In genomic region chr12:57766464-57767311, GRCh38 we compare ENCODE assay signal across 8 cellular contexts. TPM values are rescaled to one million over a fixed set of nuclear protein-coding genes. Genes with fewer than 3 reads are reported as not detected.
DNase-seq lines count a peak whose midpoint lies in the region; ATAC-seq and TF ChIP-seq lines count a peak whose summit lies in the region.

TSS of gene CYP27B1 (minus strand) at chr12:57767078. CDS start at chr12:57767041, 37 bp downstream.

- peaks cover 52% of the 10 kb centered on the region for H3K4me1 Mint-ChIP-seq in stimulated activated memory B cell treated with anti-CD40 and anti-IgM and Interleukin-4, amounts not matched to agents 10 μg/mL and 1 μg/mL and 100 μg/mL, for 72 hours

- peaks cover 19% of the 10 kb centered on the region for H3K27me3 Mint-ChIP-seq in stimulated activated memory B cell treated with anti-CD40 and anti-IgM and Interleukin-4, amounts not matched to agents 10 μg/mL and 1 μg/mL and 100 μg/mL, for 72 hours

- peaks cover 27% of the 10 kb centered on the region for H3K36me3 Mint-ChIP-seq in stimulated activated memory B cell treated with anti-CD40 and anti-IgM and Interleukin-4, amounts not matched to agents 10 μg/mL and 1 μg/mL and 100 μg/mL, for 72 hours

- H3K4me3 Mint-ChIP-seq in stimulated activated memory B cell treated with anti-CD40 and anti-IgM and Interleukin-4, amounts not matched to agents 10 μg/mL and 1 μg/mL and 100 μg/mL, for 72 hours = peak within 1 kb of the TSS; percentile 85

- H3K9me3 Mint-ChIP-seq in stimulated activated memory B cell treated with anti-CD40 and anti-IgM and Interleukin-4, amounts not matched to agents 10 μg/mL and 1 μg/mL and 100 μg/mL, for 72 hours = no peaks in the 10 kb centered on the region

- H3K27ac Mint-ChIP-seq in stimulated activated memory B cell treated with anti-CD40 and anti-IgM and Interleukin-4, amounts not matched to agents 10 μg/mL and 1 μg/mL and 100 μg/mL, for 72 hours = no peak within 1 kb of the TSS

- no peak for TF ChIP-seq POLR2A in GM18505 (IDR thresholded peaks at IDR 0.05; ENCODE audit: borderline replicate concordance, extremely low read depth, insufficient read depth, insufficient read length)

- peaks cover 7% of the 10 kb centered on the region for H3K4me1 ChIP-seq in right cardiac atrium (ENCODE audit: control insufficient read depth, insufficient read depth, low read length)

- intact Hi-C loops in right cardiac atrium (cut with DNase I) = no loop called here

- H3K4me3 ChIP-seq in right cardiac atrium (ENCODE audit: low read length) = peak within 1 kb of the TSS; percentile 22

- no peaks in the 10 kb centered on the region for H3K27me3 ChIP-seq in right cardiac atrium (ENCODE audit: control insufficient read depth, insufficient read depth)

- H3K27ac ChIP-seq in right cardiac atrium (ENCODE audit: low read length) = no peak within 1 kb of the TSS

- peak; percentile 8 to 18 for ATAC-seq in right cardiac atrium
- no peak for ATAC-seq in stimulated activated memory B cell treated with anti-CD40 and anti-IgM and Interleukin-4, amounts not matched to agents 10 μg/mL and 1 μg/mL and 100 μg/mL, for 72 hours
- ATAC-seq in GM18505 (IDR thresholded peaks at IDR 0.05; ENCODE audit: unreplicated experiment) = no peak

- 4% methylated on average over 38 of the region's 38 CpGs for WGBS in right cardiac atrium

- DNase-seq in stimulated activated CD4-positive, alpha-beta T cell treated with anti-CD3 and anti-CD28 coated beads, Interleukin-4, amount 100 ng/mL, for 1 hour = peak; percentile 22
- no peak for DNase-seq in stimulated activated CD4-positive, alpha-beta T cell treated with anti-CD3 and anti-CD28 coated beads, Interleukin-4, amount 100 ng/mL, for 4 hours
- DNase-seq in activated CD8-positive, alpha-beta memory T cell treated with anti-CD3 and anti-CD28 coated beads, Interleukin-2, amount 50 U/mL, for 48 hours = peak; percentile 73
- peak; percentile 55 to 80 (median 71) for DNase-seq in right cardiac atrium
- DNase-seq in A172 (ENCODE audit: low spot score) = no peak
- no peak for DNase-seq in NCI-H2081 treated with DMSO at 0.1 percent for 48 hours (lab: John Stamatoyannopoulos, UW)

- H3K9me3 ChIP-seq in right cardiac atrium (ENCODE audit: control insufficient read depth, low read length) = no peaks in the 10 kb centered on the region

RNA-seq across cellular contexts. Expression of gene CYP27B1, which starts in this region (rescaled TPM):
- total RNA-seq in right cardiac atrium = under 1 TPM in 3 of 4 donors, not detected in 1; 0.12 to 0.22 (median 0.14) TPM
- polyA plus RNA-seq in right cardiac atrium = 0.18 TPM
- total RNA-seq in A172 (2014; rRNA removed; shearing (Covaris generic)) = 0.90 and 2.1 TPM in 2 replicates

Comparison
In these comparisons a context has a peak if more than half of its experiments do, and no peak if none do; other contexts are left out.
1. DNase-seq: peak in stimulated activated CD4-positive, alpha-beta T cell treated with anti-CD3 and anti-CD28 coated beads, Interleukin-4, amount 100 ng/mL, for 1 hour (single experiment) and activated CD8-positive, alpha-beta memory T cell treated with anti-CD3 and anti-CD28 coated beads, Interleukin-2, amount 50 U/mL, for 48 hours (single experiment); none in stimulated activated CD4-positive, alpha-beta T cell treated with anti-CD3 and anti-CD28 coated beads, Interleukin-4, amount 100 ng/mL, for 4 hours (0 of 2), A172 (single experiment) and NCI-H2081 treated with DMSO at 0.1 percent for 48 hours (single experiment).
2. Peak in DNase-seq, ATAC-seq and H3K4me3 ChIP-seq in right cardiac atrium; RNA of the gene not detected or under 1 TPM.